ENCODE assay signal across 1 cellular context in the genomic region with DNA sequence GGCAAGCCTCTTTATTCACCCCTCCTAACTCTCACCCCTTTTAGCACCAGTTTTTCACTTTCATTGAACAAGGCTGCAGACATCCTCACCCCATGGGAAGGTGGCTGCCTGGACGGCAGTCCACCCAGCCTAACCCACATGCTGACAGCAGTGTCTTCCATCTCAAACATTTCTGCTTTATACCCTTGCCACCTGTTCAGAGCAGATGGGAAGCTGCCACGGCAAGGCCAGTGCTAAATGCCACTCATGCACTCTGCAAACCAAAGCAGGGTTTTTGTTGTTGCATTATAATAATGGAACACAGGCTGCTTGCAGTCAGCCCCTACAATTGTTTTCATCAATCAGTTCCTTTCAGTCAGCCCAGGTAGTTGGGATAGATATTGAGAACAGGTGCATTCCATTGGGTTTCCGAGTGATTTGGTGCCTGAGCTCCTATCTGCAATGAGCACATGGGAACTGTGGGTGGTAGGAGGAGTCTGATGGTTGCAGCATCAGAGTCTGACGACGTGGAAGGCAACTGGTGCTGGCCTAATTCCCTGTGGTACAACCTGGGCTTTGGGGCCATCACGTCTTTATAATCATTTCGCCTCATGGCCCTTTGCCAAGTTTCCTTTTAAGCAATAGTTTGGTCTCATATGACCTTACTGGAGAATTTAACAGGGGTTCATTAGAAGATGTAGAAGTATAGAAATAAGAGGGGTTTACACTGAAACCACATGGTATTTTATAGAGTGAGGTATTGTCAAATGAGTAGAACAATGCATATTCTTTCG.
A peak's percentile ranks its signal among the peaks of the same experiment; 100 is the strongest.
TF ChIP-seq lines count a peak whose summit lies in the region.

No MANE protein-coding gene starts in this region.

TF ChIP-seq in K562, 482 proteins besides CTCF, POLR2A, EP300 and RAD21 (continued from another document and continues in another):
- TF ChIP-seq NBN (IDR thresholded peaks at IDR 0.05; ENCODE audit: low read depth) (no peak), RBFOX2 (IDR thresholded peaks at IDR 0.05; ENCODE audit: low read depth, low read length) (no peak), ZNF696 (CRISPR knock-in tag; conservative IDR thresholded peaks at IDR 0.05) (no peak), KDM1A (IDR thresholded peaks at IDR 0.05) (peak; percentile 59 to 60; a peak in 2 of 4 replicates), RBM34 (IDR thresholded peaks at IDR 0.05; ENCODE audit: borderline replicate concordance, insufficient read depth, low read length) (no peak), ATF1 (CRISPR knock-in tag; IDR thresholded peaks at IDR 0.05) (no peak), ATF1 (tag; IDR thresholded peaks at IDR 0.05) (peak; percentile 45), ZNF436 (CRISPR knock-in tag; IDR thresholded peaks at IDR 0.05) (no peak), ZNF561 (CRISPR knock-in tag; conservative IDR thresholded peaks at IDR 0.05) (no peak), ATF7 (IDR thresholded peaks at IDR 0.05) (peak; percentile 92), ZNF24 (IDR thresholded peaks at IDR 0.05) (no peak), ZNF165 (CRISPR knock-in tag; IDR thresholded peaks at IDR 0.05; ENCODE audit: borderline replicate concordance) (no peak; the same call in 1 of the 2 replicates), MAZ (CRISPR knock-in tag; conservative IDR thresholded peaks at IDR 0.05 in 1 of 2, IDR thresholded peaks at IDR 0.05 in 1 of 2) (peak; percentile 19 to 39; a peak in 1 of 4 replicates), CEBPB (tag; IDR thresholded peaks at IDR 0.05) (peak; percentile 90), SRF (CRISPR knock-in tag; IDR thresholded peaks at IDR 0.05) (no peak), JUN (IDR thresholded peaks at IDR 0.05; ENCODE audit: borderline replicate concordance, low read depth, low read length) (peak; percentile 80), JUN (CRISPR knock-in tag; IDR thresholded peaks at IDR 0.05; ENCODE audit: borderline replicate concordance) (no peak), HOXB6 (CRISPR knock-in tag; IDR thresholded peaks at IDR 0.05; ENCODE audit: borderline replicate concordance) (no peak), TCF3 (CRISPR knock-in tag; IDR thresholded peaks at IDR 0.05) (peak; percentile 85), ZNF253 (CRISPR knock-in tag; conservative IDR thresholded peaks at IDR 0.05) (no peak), ZNF766 (CRISPR knock-in tag; conservative IDR thresholded peaks at IDR 0.05) (peak; percentile 83; the same call in 1 of the 2 replicates), ZBED1 (IDR thresholded peaks at IDR 0.05) (no peak), ILK (tag; IDR thresholded peaks at IDR 0.05; ENCODE audit: borderline replicate concordance, low read depth) (no peak), RBM15 (IDR thresholded peaks at IDR 0.05; ENCODE audit: insufficient read depth, low read length) (no peak), SMARCB1 (IDR thresholded peaks at IDR 0.05; ENCODE audit: insufficient read length, low read depth) (no peak), CBX1 (IDR thresholded peaks at IDR 0.05; ENCODE audit: low read depth) (no peak), HMGN3 (IDR thresholded peaks at IDR 0.05; ENCODE audit: borderline replicate concordance, extremely low read depth, insufficient read length, low read depth, low read length) (no peak), ARID2 (IDR thresholded peaks at IDR 0.05) (no peak), NFIC (IDR thresholded peaks at IDR 0.05) (peak; percentile 89), ZNF707 (CRISPR knock-in tag; conservative IDR thresholded peaks at IDR 0.05) (no peak), ETV1 (tag; conservative IDR thresholded peaks at IDR 0.05; ENCODE audit: low read depth) (no peak), SOX6 (IDR thresholded peaks at IDR 0.05) (peak; percentile 86), GABPB1 (CRISPR knock-in tag; IDR thresholded peaks at IDR 0.05) (no peak), OTX1 (CRISPR knock-in tag; IDR thresholded peaks at IDR 0.05) (no peak), CBFA2T3 (IDR thresholded peaks at IDR 0.05) (peak; percentile 76), RBBP5 (IDR thresholded peaks at IDR 0.05; ENCODE audit: borderline replicate concordance, insufficient read depth, low read length, poor library complexity, severe bottlenecking) (no peak), CHD1 (IDR thresholded peaks at IDR 0.05; ENCODE audit: low read length) (no peak), GABPB2 (CRISPR knock-in tag; conservative IDR thresholded peaks at IDR 0.05) (no peak), ZNF586 (CRISPR knock-in tag; conservative IDR thresholded peaks at IDR 0.05) (no peak; the same call in 1 of the 2 replicates), HSF4 (CRISPR knock-in tag; IDR thresholded peaks at IDR 0.05; ENCODE audit: borderline replicate concordance) (no peak), NCOR1 (IDR thresholded peaks at IDR 0.05) (peak; percentile 45; the same call in 1 of the 2 replicates), BHLHE40 (IDR thresholded peaks at IDR 0.05; ENCODE audit: low read length) (0 out of 2 replicates have a peak, but pooled peaks have one; percentile 29), ZNF175 (CRISPR knock-in tag; IDR thresholded peaks at IDR 0.05; ENCODE audit: low read depth) (peak; percentile 87; the same call in 1 of the 2 replicates), SRSF3 (IDR thresholded peaks at IDR 0.05; ENCODE audit: insufficient read depth, low read length) (no peak), MED1 (CRISPR knock-in tag; IDR thresholded peaks at IDR 0.05; ENCODE audit: borderline replicate concordance) (no peak), MXI1 (IDR thresholded peaks at IDR 0.05; ENCODE audit: low read depth, low read length) (no peak), HNRNPK (IDR thresholded peaks at IDR 0.05; ENCODE audit: low read depth, low read length, poor library complexity, severe bottlenecking) (no peak), ZNF121 (CRISPR knock-in tag; conservative IDR thresholded peaks at IDR 0.05) (no peak), RBM17 (IDR thresholded peaks at IDR 0.05; ENCODE audit: borderline replicate concordance, low read depth, low read length) (no peak), ZNF76 (CRISPR knock-in tag; IDR thresholded peaks at IDR 0.05; ENCODE audit: borderline replicate concordance) (no peak), PHB2 (IDR thresholded peaks at IDR 0.05; ENCODE audit: low read depth) (no peak), TAF7 (tag; IDR thresholded peaks at IDR 0.05) (no peak), KDM5B (IDR thresholded peaks at IDR 0.05; ENCODE audit: insufficient replicate concordance, low read depth, low read length) (no peak), ZNF75A (CRISPR knock-in tag; IDR thresholded peaks at IDR 0.05) (no peak), ZNF140 (CRISPR knock-in tag; IDR thresholded peaks at IDR 0.05) (no peak), ESRRB (CRISPR knock-in tag; IDR thresholded peaks at IDR 0.05; ENCODE audit: borderline replicate concordance) (no peak), NR2C1 (IDR thresholded peaks at IDR 0.05) (no peak), NR2C1 (tag; IDR thresholded peaks at IDR 0.05) (peak; percentile 45; the same call in 1 of the 2 replicates), ZNF644 (tag; IDR thresholded peaks at IDR 0.05; ENCODE audit: low read depth) (no peak), CTBP1 (IDR thresholded peaks at IDR 0.05; ENCODE audit: borderline replicate concordance) (peak; percentile 97), CHD2 (IDR thresholded peaks at IDR 0.05; ENCODE audit: low read depth, low read length) (no peak), EP400 (IDR thresholded peaks at IDR 0.05) (peak; percentile 69), ESRRA (IDR thresholded peaks at IDR 0.05; ENCODE audit: borderline replicate concordance, low read depth) (no peak; the same call in 1 of the 2 replicates), DPF2 (IDR thresholded peaks at IDR 0.05) (peak; percentile 54; the same call in 1 of the 2 replicates), KDM4B (IDR thresholded peaks at IDR 0.05; ENCODE audit: borderline replicate concordance in 2 of 2, low read depth in 1 of 2) (no peak)
- TF ChIP-seq, protein P1, sequence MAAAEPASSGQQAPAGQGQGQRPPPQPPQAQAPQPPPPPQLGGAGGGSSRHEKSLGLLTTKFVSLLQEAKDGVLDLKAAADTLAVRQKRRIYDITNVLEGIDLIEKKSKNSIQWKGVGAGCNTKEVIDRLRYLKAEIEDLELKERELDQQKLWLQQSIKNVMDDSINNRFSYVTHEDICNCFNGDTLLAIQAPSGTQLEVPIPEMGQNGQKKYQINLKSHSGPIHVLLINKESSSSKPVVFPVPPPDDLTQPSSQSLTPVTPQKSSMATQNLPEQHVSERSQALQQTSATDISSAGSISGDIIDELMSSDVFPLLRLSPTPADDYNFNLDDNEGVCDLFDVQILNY (CRISPR knock-in tag; IDR thresholded peaks at IDR 0.05), result no peak
- TF ChIP-seq, protein P2, sequence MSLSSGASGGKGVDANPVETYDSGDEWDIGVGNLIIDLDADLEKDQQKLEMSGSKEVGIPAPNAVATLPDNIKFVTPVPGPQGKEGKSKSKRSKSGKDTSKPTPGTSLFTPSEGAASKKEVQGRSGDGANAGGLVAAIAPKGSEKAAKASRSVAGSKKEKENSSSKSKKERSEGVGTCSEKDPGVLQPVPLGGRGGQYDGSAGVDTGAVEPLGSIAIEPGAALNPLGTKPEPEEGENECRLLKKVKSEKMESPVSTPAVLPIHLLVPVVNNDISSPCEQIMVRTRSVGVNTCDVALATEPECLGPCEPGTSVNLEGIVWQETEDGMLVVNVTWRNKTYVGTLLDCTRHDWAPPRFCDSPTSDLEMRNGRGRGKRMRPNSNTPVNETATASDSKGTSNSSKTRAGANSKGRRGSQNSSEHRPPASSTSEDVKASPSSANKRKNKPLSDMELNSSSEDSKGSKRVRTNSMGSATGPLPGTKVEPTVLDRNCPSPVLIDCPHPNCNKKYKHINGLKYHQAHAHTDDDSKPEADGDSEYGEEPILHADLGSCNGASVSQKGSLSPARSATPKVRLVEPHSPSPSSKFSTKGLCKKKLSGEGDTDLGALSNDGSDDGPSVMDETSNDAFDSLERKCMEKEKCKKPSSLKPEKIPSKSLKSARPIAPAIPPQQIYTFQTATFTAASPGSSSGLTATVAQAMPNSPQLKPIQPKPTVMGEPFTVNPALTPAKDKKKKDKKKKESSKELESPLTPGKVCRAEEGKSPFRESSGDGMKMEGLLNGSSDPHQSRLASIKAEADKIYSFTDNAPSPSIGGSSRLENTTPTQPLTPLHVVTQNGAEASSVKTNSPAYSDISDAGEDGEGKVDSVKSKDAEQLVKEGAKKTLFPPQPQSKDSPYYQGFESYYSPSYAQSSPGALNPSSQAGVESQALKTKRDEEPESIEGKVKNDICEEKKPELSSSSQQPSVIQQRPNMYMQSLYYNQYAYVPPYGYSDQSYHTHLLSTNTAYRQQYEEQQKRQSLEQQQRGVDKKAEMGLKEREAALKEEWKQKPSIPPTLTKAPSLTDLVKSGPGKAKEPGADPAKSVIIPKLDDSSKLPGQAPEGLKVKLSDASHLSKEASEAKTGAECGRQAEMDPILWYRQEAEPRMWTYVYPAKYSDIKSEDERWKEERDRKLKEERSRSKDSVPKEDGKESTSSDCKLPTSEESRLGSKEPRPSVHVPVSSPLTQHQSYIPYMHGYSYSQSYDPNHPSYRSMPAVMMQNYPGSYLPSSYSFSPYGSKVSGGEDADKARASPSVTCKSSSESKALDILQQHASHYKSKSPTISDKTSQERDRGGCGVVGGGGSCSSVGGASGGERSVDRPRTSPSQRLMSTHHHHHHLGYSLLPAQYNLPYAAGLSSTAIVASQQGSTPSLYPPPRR (CRISPR knock-in tag; IDR thresholded peaks at IDR 0.05; ENCODE audit: borderline replicate concordance), result no peak
- TF ChIP-seq, protein P3, sequence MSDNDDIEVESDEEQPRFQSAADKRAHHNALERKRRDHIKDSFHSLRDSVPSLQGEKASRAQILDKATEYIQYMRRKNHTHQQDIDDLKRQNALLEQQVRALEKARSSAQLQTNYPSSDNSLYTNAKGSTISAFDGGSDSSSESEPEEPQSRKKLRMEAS (CRISPR knock-in tag; IDR thresholded peaks at IDR 0.05), result no peak; the same call in 1 of the 2 replicates
- TF ChIP-seq, protein P4, sequence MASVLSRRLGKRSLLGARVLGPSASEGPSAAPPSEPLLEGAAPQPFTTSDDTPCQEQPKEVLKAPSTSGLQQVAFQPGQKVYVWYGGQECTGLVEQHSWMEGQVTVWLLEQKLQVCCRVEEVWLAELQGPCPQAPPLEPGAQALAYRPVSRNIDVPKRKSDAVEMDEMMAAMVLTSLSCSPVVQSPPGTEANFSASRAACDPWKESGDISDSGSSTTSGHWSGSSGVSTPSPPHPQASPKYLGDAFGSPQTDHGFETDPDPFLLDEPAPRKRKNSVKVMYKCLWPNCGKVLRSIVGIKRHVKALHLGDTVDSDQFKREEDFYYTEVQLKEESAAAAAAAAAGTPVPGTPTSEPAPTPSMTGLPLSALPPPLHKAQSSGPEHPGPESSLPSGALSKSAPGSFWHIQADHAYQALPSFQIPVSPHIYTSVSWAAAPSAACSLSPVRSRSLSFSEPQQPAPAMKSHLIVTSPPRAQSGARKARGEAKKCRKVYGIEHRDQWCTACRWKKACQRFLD (CRISPR knock-in tag; IDR thresholded peaks at IDR 0.05), result no peak; the same call in 1 of the 2 replicates
- TF ChIP-seq, protein P5, sequence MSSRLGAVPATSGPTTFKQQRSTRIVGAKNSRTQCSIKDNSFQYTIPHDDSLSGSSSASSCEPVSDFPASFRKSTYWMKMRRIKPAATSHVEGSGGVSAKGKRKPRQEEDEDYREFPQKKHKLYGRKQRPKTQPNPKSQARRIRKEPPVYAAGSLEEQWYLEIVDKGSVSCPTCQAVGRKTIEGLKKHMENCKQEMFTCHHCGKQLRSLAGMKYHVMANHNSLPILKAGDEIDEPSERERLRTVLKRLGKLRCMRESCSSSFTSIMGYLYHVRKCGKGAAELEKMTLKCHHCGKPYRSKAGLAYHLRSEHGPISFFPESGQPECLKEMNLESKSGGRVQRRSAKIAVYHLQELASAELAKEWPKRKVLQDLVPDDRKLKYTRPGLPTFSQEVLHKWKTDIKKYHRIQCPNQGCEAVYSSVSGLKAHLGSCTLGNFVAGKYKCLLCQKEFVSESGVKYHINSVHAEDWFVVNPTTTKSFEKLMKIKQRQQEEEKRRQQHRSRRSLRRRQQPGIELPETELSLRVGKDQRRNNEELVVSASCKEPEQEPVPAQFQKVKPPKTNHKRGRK (tag; IDR thresholded peaks at IDR 0.05), result no peak
- TF ChIP-seq, protein P6, sequence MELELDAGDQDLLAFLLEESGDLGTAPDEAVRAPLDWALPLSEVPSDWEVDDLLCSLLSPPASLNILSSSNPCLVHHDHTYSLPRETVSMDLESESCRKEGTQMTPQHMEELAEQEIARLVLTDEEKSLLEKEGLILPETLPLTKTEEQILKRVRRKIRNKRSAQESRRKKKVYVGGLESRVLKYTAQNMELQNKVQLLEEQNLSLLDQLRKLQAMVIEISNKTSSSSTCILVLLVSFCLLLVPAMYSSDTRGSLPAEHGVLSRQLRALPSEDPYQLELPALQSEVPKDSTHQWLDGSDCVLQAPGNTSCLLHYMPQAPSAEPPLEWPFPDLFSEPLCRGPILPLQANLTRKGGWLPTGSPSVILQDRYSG (tag; conservative IDR thresholded peaks at IDR 0.05; ENCODE audit: low read depth), result no peak
- TF ChIP-seq, protein P7, sequence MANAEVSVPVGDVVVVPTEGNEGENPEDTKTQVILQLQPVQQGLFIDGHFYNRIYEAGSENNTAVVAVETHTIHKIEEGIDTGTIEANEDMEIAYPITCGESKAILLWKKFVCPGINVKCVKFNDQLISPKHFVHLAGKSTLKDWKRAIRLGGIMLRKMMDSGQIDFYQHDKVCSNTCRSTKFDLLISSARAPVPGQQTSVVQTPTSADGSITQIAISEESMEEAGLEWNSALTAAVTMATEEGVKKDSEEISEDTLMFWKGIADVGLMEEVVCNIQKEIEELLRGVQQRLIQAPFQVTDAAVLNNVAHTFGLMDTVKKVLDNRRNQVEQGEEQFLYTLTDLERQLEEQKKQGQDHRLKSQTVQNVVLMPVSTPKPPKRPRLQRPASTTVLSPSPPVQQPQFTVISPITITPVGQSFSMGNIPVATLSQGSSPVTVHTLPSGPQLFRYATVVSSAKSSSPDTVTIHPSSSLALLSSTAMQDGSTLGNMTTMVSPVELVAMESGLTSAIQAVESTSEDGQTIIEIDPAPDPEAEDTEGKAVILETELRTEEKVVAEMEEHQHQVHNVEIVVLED (CRISPR knock-in tag; IDR thresholded peaks at IDR 0.05), result no peak
